17 cellular contexts compared by ENCODE assay signal in the genomic region with DNA sequence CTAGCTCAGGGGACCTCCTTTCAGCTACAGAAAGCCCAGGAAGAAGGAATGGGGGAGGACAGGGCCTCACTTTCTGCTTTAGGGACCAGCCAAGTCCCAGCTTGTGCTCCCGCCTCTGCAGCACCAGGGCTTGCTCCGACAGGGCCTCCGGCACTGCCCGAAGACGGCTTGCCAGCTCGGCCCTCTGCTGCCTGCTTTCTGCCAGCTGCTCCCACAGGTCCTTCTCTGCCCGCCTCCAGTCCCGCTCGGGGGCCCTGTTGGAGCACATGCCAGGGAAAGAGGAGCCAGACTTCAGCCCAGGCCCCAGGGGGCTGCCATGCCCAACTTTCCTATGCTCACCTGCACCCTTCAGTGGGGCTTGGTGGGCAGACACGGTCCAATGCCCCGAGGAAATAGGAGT.
"Had no signal": no experiment of that assay in that cellular context is flagged by ENCODE, and none has a peak within 500 bp of the region (broad histone marks: within the 10 kb centered on the region; RNA-seq: fewer than 3 reads in every experiment).

No MANE protein-coding gene starts in this region.

- H3K27ac ChIP-seq: esophagus squamous epithelium, pancreas, right lobe of liver, suprapubic skin, tibial artery, upper lobe of left lung, uterus had no signal

- H3K4me1 ChIP-seq: pancreas, right lobe of liver, uterus had no signal

- H3K9me3 ChIP-seq: esophagus squamous epithelium, mucosa of descending colon, pancreas, right lobe of liver, suprapubic skin, tibial artery, upper lobe of left lung, uterus had no signal

- H3K27me3 ChIP-seq: esophagus squamous epithelium, pancreas, right lobe of liver, suprapubic skin, tibial artery, upper lobe of left lung, uterus had no signal

- H3K27ac Mint-ChIP-seq: effector memory CD8-positive, alpha-beta T cell; progenitor cell of endocrine pancreas; stimulated activated effector memory CD8-positive, alpha-beta T cell treated with anti-CD3 and anti-CD28 coated beads, Interleukin-12 subunit alpha, Interleukin-12 subunit beta, amount 100 ng/mL, for 72 hours had no signal

- H3K4me3 ChIP-seq: esophagus squamous epithelium, mucosa of descending colon, pancreas, right lobe of liver, suprapubic skin, tibial artery, upper lobe of left lung, uterus had no signal

- H3K36me3 ChIP-seq: esophagus squamous epithelium, pancreas, right lobe of liver, suprapubic skin, tibial artery, upper lobe of left lung, uterus had no signal

- H3K27me3 Mint-ChIP-seq: effector memory CD8-positive, alpha-beta T cell; naive thymus-derived CD8-positive, alpha-beta T cell had no signal

- H3K4me3 Mint-ChIP-seq: effector memory CD8-positive, alpha-beta T cell; naive thymus-derived CD8-positive, alpha-beta T cell; stimulated activated effector memory CD8-positive, alpha-beta T cell treated with anti-CD3 and anti-CD28 coated beads, Interleukin-12 subunit alpha, Interleukin-12 subunit beta, amount 100 ng/mL, for 72 hours had no signal

- H3K9me3 Mint-ChIP-seq: effector memory CD8-positive, alpha-beta T cell; naive thymus-derived CD8-positive, alpha-beta T cell; stimulated activated effector memory CD8-positive, alpha-beta T cell treated with anti-CD3 and anti-CD28 coated beads, Interleukin-12 subunit alpha, Interleukin-12 subunit beta, amount 100 ng/mL, for 72 hours had no signal

- H3K36me3 Mint-ChIP-seq: naive thymus-derived CD8-positive, alpha-beta T cell had no signal

- DNase-seq: effector memory CD8-positive, alpha-beta T cell; esophagus squamous epithelium; left colon; mucosa of descending colon; naive thymus-derived CD8-positive, alpha-beta T cell; nucleus accumbens; right lobe of liver; stimulated activated CD4-positive, alpha-beta T cell treated with anti-CD3 and anti-CD28 coated beads, Interleukin-4, amount 100 ng/mL, for 1 hour; stimulated activated CD8-positive, alpha-beta memory T cell treated with anti-CD3 and anti-CD28 coated beads, Interleukin-4, amount 100 ng/mL, for 48 hours; stimulated activated naive CD8-positive, alpha-beta T cell treated with anti-CD3 and anti-CD28 coated beads, Interleukin-15, Interleukin-2, amounts not matched to agents 100 U/mL and 50 U/mL, for 24 hours; tibial artery; uterus had no signal
